Comparison of ENCODE assay signal across 21 cellular contexts in genomic region chr13:32040052-32040642, GRCh38.
"Had no signal": no experiment of that assay in that cellular context is flagged by ENCODE, and none has a peak within 500 bp of the region (broad histone marks: within the 10 kb centered on the region; RNA-seq: fewer than 3 reads in every experiment).

No MANE protein-coding gene starts in this region.

- DNase-seq: activated CD4-positive, alpha-beta T cell treated with anti-CD3 and anti-CD28 coated beads, Interleukin-2, amount 50 U/mL, for 1 hour; activated CD4-positive, CD25-positive, alpha-beta regulatory T cell treated with anti-CD3 and anti-CD28 coated beads, Interleukin-2, amount 50 U/mL, for 72 hours; activated CD8-positive, alpha-beta memory T cell treated with anti-CD3 and anti-CD28 coated beads for 24 hours; activated gamma-delta T cell; activated T-cell treated with anti-CD3 and anti-CD28 coated beads, Interleukin-2, amount 50 U/mL, for 72 hours; adrenal gland; cerebellar nuclear complex; effector CD8-positive, alpha-beta T cell; heart right ventricle; kidney glomerular epithelial cell; left ventricle myocardium superior; mesenchymal stem cell; nephron progenitor cell; stimulated activated CD4-positive, alpha-beta T cell treated with anti-CD3 and anti-CD28 coated beads, Interleukin-4, amount 100 ng/mL, for 1 hour; stimulated activated naive CD8-positive, alpha-beta T cell treated with anti-CD3 and anti-CD28 coated beads, Interleukin-15, amount 100 ng/mL, for 72 hours; trophoblast cell had no signal

- H3K27ac ChIP-seq: adrenal gland, esophagus muscularis mucosa, suprapubic skin had no signal

- H3K27ac Mint-ChIP-seq: activated naive CD4-positive, alpha-beta T cell treated with anti-CD3 and anti-CD28 coated beads, Interleukin-2, amount 50 U/mL, for 72 hours; activated T-cell treated with anti-CD3 and anti-CD28 coated beads, Interleukin-2, amount 50 U/mL, for 72 hours; dendritic cell treated with granulocyte-macrophage colony-stimulating factor and Interleukin-4, amounts not matched to agents 40 ng/mL and 50 ng/mL, for 4 days; nephron progenitor cell had no signal

- H3K9me3 Mint-ChIP-seq: activated naive CD4-positive, alpha-beta T cell treated with anti-CD3 and anti-CD28 coated beads, Interleukin-2, amount 50 U/mL, for 72 hours; nephron progenitor cell had no signal

- H3K9me3 ChIP-seq: adrenal gland, esophagus muscularis mucosa, heart right ventricle, suprapubic skin had no signal

- H3K4me1 ChIP-seq: adrenal gland had no signal

- H3K36me3 ChIP-seq: adrenal gland, suprapubic skin had no signal

- H3K36me3 Mint-ChIP-seq: activated naive CD4-positive, alpha-beta T cell treated with anti-CD3 and anti-CD28 coated beads, Interleukin-2, amount 50 U/mL, for 72 hours had no signal

- H3K4me3 Mint-ChIP-seq: activated T-cell treated with anti-CD3 and anti-CD28 coated beads, Interleukin-2, amount 50 U/mL, for 72 hours; dendritic cell treated with granulocyte-macrophage colony-stimulating factor and Interleukin-4, amounts not matched to agents 40 ng/mL and 50 ng/mL, for 4 days; nephron progenitor cell; stimulated activated naive CD8-positive, alpha-beta T cell treated with anti-CD3 and anti-CD28 coated beads, Interleukin-15, amount 100 ng/mL, for 72 hours had no signal

- H3K4me2 ChIP-seq: smooth muscle cell had no signal

- H3K27me3 ChIP-seq: adrenal gland, esophagus muscularis mucosa, heart right ventricle, suprapubic skin had no signal

- H3K4me3 ChIP-seq: adrenal gland, esophagus muscularis mucosa, heart right ventricle, smooth muscle cell, suprapubic skin had no signal

- H3K27me3 Mint-ChIP-seq: dendritic cell treated with granulocyte-macrophage colony-stimulating factor and Interleukin-4, amounts not matched to agents 40 ng/mL and 50 ng/mL, for 4 days; stimulated activated naive CD8-positive, alpha-beta T cell treated with anti-CD3 and anti-CD28 coated beads, Interleukin-15, amount 100 ng/mL, for 72 hours had no signal
